ENCODE assay signal across 8 cellular contexts in genomic region chr19:39846176-39846677, GRCh38. TPM values are rescaled to one million over a fixed set of nuclear protein-coding genes. Genes with fewer than 3 reads are reported as not detected.
DNase-seq lines count a peak whose midpoint lies in the region; ATAC-seq and TF ChIP-seq lines count a peak whose summit lies in the region.

FBL (minus strand) TSS chr19:39846379; CDS start chr19:39846300, 79 bp downstream.

- no TSS peak for BruUV-seq in mammary epithelial cell (replicated peaks; lab: Mats Ljungman, UMichigan)

- H4K20me1 ChIP-seq in mammary epithelial cell (ENCODE audit: insufficient read depth, low read length), result no peaks in the 10 kb centered on the region
- peaks cover 32% of the 10 kb centered on the region for H4K20me1 ChIP-seq in smooth muscle cell (ENCODE audit: low read depth)

- CTCF ChIA-PET in mammary epithelial cell (lab: Charles Lee; ENCODE audit: low non-redundant PET), result no interaction called here

- peak; percentile 80 for DNase-seq in NCI-H2196 treated with DMSO at 0.1 percent for 48 hours (lab: John Stamatoyannopoulos, UW; ENCODE audit: unreplicated experiment)
- peak; percentile 87 for DNase-seq in mammary epithelial cell
- DNase-seq in iPS-NIHi7 (ENCODE audit: extremely low spot score), result peak; percentile 98
- DNase-seq in smooth muscle cell (lab: John Stamatoyannopoulos, UW; ENCODE audit: unreplicated experiment), result peak; percentile 93

- H3K4me3 ChIP-seq in ACC112 (ENCODE audit: low read depth, low read length), result peak within 1 kb of the TSS; percentile 86
- peak within 1 kb of the TSS; percentile 86 for H3K4me3 ChIP-seq in WI38 (ENCODE audit: low read depth, low read length)
- H3K4me3 ChIP-seq in mammary epithelial cell (replicated peaks in 1 of 3; ENCODE audit: insufficient read depth in 1 of 3, low read depth in 2 of 3, low read length in 3 of 3), result peak within 1 kb of the TSS; percentile 67 to 86 (median 76)
- peak within 1 kb of the TSS; percentile 77 for H3K4me3 ChIP-seq in smooth muscle cell

- TF ChIP-seq CTCF in WI38 (IDR thresholded peaks at IDR 0.05; ENCODE audit: low read depth, low read length) (no peak), mammary epithelial cell (conservative IDR thresholded peaks at IDR 0.05 in 1 of 2, IDR thresholded peaks at IDR 0.05 in 1 of 2; ENCODE audit: extremely low read depth in 1 of 2, insufficient read depth in 1 of 2, low read depth in 1 of 2, low read length in 2 of 2) (no peak), smooth muscle cell (IDR thresholded peaks at IDR 0.05; ENCODE audit: borderline replicate concordance, insufficient read depth, poor library complexity, severe bottlenecking) (no peak)

- peak within 1 kb of the TSS; percentile 44 for H2AFZ ChIP-seq in ACC112 (ENCODE audit: low read length, unreplicated experiment)
- peak within 1 kb of the TSS; percentile 95 for H2AFZ ChIP-seq in mammary epithelial cell (ENCODE audit: low read depth, low read length)
- H2AFZ ChIP-seq in smooth muscle cell (ENCODE audit: low read depth), result peak within 1 kb of the TSS; percentile 95

- dilution Hi-C loops in mammary epithelial cell (cut with HindIII; ENCODE audit: low sequenced_read_pairs), result loop anchor here (10.0 kb wide), 1 partner anchor 419 kb away; no protein-coding TSS in a partner anchor

- H3F3A ChIP-seq in smooth muscle cell (ENCODE audit: low read depth), result no peaks in the 10 kb centered on the region

- H3K79me2 ChIP-seq in ACC112 (ENCODE audit: control insufficient read depth, insufficient read depth, low read length, unreplicated experiment), result peaks cover 47% of the 10 kb centered on the region
- H3K79me2 ChIP-seq in mammary epithelial cell (ENCODE audit: insufficient read depth, low read length), result peaks cover 49% of the 10 kb centered on the region
- H3K79me2 ChIP-seq in smooth muscle cell (ENCODE audit: low read depth), result peaks cover 48% of the 10 kb centered on the region

- 0% methylated on average over 8 of the region's 47 CpGs for WGBS in mammary epithelial cell (ENCODE audit: low coverage, missing lambda C conversion rate)
- 1% methylated on average over 6 of the region's 47 CpGs for WGBS in smooth muscle cell (ENCODE audit: low lambda C conversion rate)

- peak within 1 kb of the TSS; percentile 89 for H3K4me2 ChIP-seq in mammary epithelial cell (ENCODE audit: insufficient read depth, low read depth, low read length)
- H3K4me2 ChIP-seq in smooth muscle cell, result peak within 1 kb of the TSS; percentile 95

- peak within 1 kb of the TSS; percentile 39 for H3K27ac ChIP-seq in ACC112 (ENCODE audit: low read depth, low read length)
- peak within 1 kb of the TSS; percentile 76 for H3K27ac ChIP-seq in mammary epithelial cell (ENCODE audit: insufficient read depth, low read depth, low read length)
- peak within 1 kb of the TSS; percentile 82 for H3K27ac ChIP-seq in smooth muscle cell (ENCODE audit: low read depth)

- H3K9me3 ChIP-seq in mammary epithelial cell (replicated peaks; ENCODE audit: insufficient read depth, low read length) (no peaks in the 10 kb centered on the region), smooth muscle cell (replicated peaks; ENCODE audit: low read depth) (no peaks in the 10 kb centered on the region)

- H3K9ac ChIP-seq in mammary epithelial cell (ENCODE audit: insufficient read depth, low read length) (peak within 1 kb of the TSS; percentile 95), smooth muscle cell (ENCODE audit: low read depth) (peak within 1 kb of the TSS; percentile 58)

- H3K36me3 ChIP-seq in ACC112 (ENCODE audit: insufficient read depth, low read length) (no peaks in the 10 kb centered on the region), mammary epithelial cell (ENCODE audit: insufficient read depth, low read length) (no peaks in the 10 kb centered on the region), smooth muscle cell (ENCODE audit: low read depth) (no peaks in the 10 kb centered on the region)

- peaks cover 26% of the 10 kb centered on the region for H3K4me1 ChIP-seq in ACC112 (ENCODE audit: control insufficient read depth, insufficient read depth, low read length, unreplicated experiment)
- peaks cover 36% of the 10 kb centered on the region for H3K4me1 ChIP-seq in mammary epithelial cell (ENCODE audit: insufficient read depth, low read length)
- H3K4me1 ChIP-seq in smooth muscle cell (ENCODE audit: low read depth), result peaks cover 21% of the 10 kb centered on the region

- intact Hi-C loops in mammary epithelial cell (cut with micrococcal nuclease), result loop anchor here (10.0 kb wide), 1 partner anchor 301 kb away; the partner anchor contains the start of gene EID2

- no peaks in the 10 kb centered on the region for H3K27me3 ChIP-seq in ACC112 (ENCODE audit: insufficient read depth, low read length)
- no peaks in the 10 kb centered on the region for H3K27me3 ChIP-seq in mammary epithelial cell (ENCODE audit: insufficient read depth, low read length)
- no peaks in the 10 kb centered on the region for H3K27me3 ChIP-seq in smooth muscle cell (ENCODE audit: low read depth)

- in situ Hi-C loops in mammary epithelial cell (cut with MboI; ENCODE audit: low sequenced_read_pairs in 2 of 2), result no loop called here

- ATAC-seq in GM18870 (IDR thresholded peaks at IDR 0.05; ENCODE audit: unreplicated experiment) (peak; percentile 71), HG03139 (IDR thresholded peaks at IDR 0.05; ENCODE audit: unreplicated experiment) (peak; percentile 64)

RNA-seq across cellular contexts. Expression of gene FBL, which starts in this region (rescaled TPM):
- total RNA-seq in mammary epithelial cell, result 100 to 1,000 TPM in 1 of 2 donors, 10 to 100 TPM in 1; 72.2 to 261 TPM
- 546 TPM for polyA plus RNA-seq in mammary epithelial cell
- polyA minus RNA-seq in mammary epithelial cell, result 635 TPM
- 123 and 124 TPM in 2 replicates for total RNA-seq in smooth muscle cell
- polyA plus RNA-seq in smooth muscle cell, result 116 and 140 TPM in 2 replicates

Comparison
In these comparisons a context has a peak if more than half of its experiments do, and no peak if none do; other contexts are left out.
1. Peak in every context shown above with its lines: DNase-seq, ATAC-seq, H3K4me3 ChIP-seq and H3K27ac ChIP-seq.
2. H2AFZ ChIP-seq: peak in every context shown above with its lines; median percentile 95 in mammary epithelial cell; 95 in smooth muscle cell; 44 in ACC112.